In genomic region chr12:41545761-41546160, GRCh38 we compare ENCODE assay signal across 37 cellular contexts.
"Had no signal": no experiment of that assay in that cellular context is flagged by ENCODE, and none has a peak within 500 bp of the region (broad histone marks: within the 10 kb centered on the region; RNA-seq: fewer than 3 reads in every experiment).

No MANE protein-coding gene starts in this region.

- H3K9me3 Mint-ChIP-seq: activated B cell treated with CpG ODN at 0.5 μM for 24 hours; activated CD4-positive, alpha-beta memory T cell treated with anti-CD3 and anti-CD28 coated beads for 36 hours; activated CD4-positive, alpha-beta T cell treated with anti-CD3 and anti-CD28 coated beads, Interleukin-2, amount 10 ng/mL, durations not matched to agents 24 days and 14 days; activated CD8-positive, alpha-beta T cell treated with anti-CD3 and anti-CD28 coated beads for 36 hours; activated naive CD4-positive, alpha-beta T cell treated with anti-CD3 and anti-CD28 coated beads for 36 hours; activated naive CD4-positive, alpha-beta T cell treated with anti-CD3 and anti-CD28 coated beads, Interleukin-2, amount 50 U/mL, for 72 hours; activated naive CD8-positive, alpha-beta T cell treated with anti-CD3 and anti-CD28 coated beads for 36 hours; activated T-cell treated with anti-CD3 and anti-CD28 coated beads, Interleukin-2, amount 50 U/mL, for 4 hours; activated T-helper 1 cell treated with anti-CD3 and anti-CD28 coated beads, Interleukin-12 subunit alpha, Interleukin-12 subunit beta, Interleukin-2, Interleukin-4 antibody, amounts not matched to agents 30 ng/mL and 10 ng/mL and 1 ng/mL, durations not matched to agents 14 hours and 24 hours and 36 hours; activated T-helper 17 cell treated with anti-CD3 and anti-CD28 coated beads, Interleukin-2, amount 50 U/mL, for 72 hours; T-helper 1 cell treated with Interleukin-12 subunit alpha and Interleukin-12 subunit beta and Interleukin-4 antibody, amounts not matched to agents 30 μg/mL and 1 μg/mL, for 36 hours; T-helper 2 cell treated with Interferon-gamma antibody and Interleukin-4, amounts not matched to agents 5 μg/mL and 100 μg/mL, for 36 hours had no signal

- H3K27ac Mint-ChIP-seq: activated B cell treated with CpG ODN at 0.5 μM for 24 hours; activated CD4-positive, alpha-beta memory T cell treated with anti-CD3 and anti-CD28 coated beads for 36 hours; activated CD4-positive, alpha-beta T cell treated with anti-CD3 and anti-CD28 coated beads, Interleukin-2, amount 10 ng/mL, durations not matched to agents 24 days and 14 days; activated CD8-positive, alpha-beta T cell treated with anti-CD3 and anti-CD28 coated beads for 36 hours; activated naive CD4-positive, alpha-beta T cell treated with anti-CD3 and anti-CD28 coated beads for 36 hours; activated naive CD4-positive, alpha-beta T cell treated with anti-CD3 and anti-CD28 coated beads, Interleukin-2, amount 50 U/mL, for 72 hours; activated naive CD8-positive, alpha-beta T cell treated with anti-CD3 and anti-CD28 coated beads for 36 hours; activated T-cell treated with anti-CD3 and anti-CD28 coated beads, Interleukin-2, amount 50 U/mL, for 72 hours; activated T-helper 1 cell treated with anti-CD3 and anti-CD28 coated beads, Interleukin-12 subunit alpha, Interleukin-12 subunit beta, Interleukin-2, Interleukin-4 antibody, amounts not matched to agents 30 ng/mL and 10 ng/mL and 1 ng/mL, durations not matched to agents 14 hours and 24 hours and 36 hours; activated T-helper 17 cell treated with anti-CD3 and anti-CD28 coated beads, Interleukin-2, amount 50 U/mL, for 72 hours; T-helper 1 cell treated with Interleukin-12 subunit alpha and Interleukin-12 subunit beta and Interleukin-4 antibody, amounts not matched to agents 30 μg/mL and 1 μg/mL, for 36 hours; T-helper 2 cell treated with Interferon-gamma antibody and Interleukin-4, amounts not matched to agents 5 μg/mL and 100 μg/mL, for 36 hours had no signal

- H3K27me3 ChIP-seq: adrenal gland, body of pancreas, brain microvascular endothelial cell, breast epithelium had no signal

- H3K27ac ChIP-seq: adrenal gland, body of pancreas, brain microvascular endothelial cell, breast epithelium, VCaP had no signal

- H3K4me1 ChIP-seq: adrenal gland, body of pancreas, breast epithelium had no signal

- H3K9me3 ChIP-seq: adrenal gland, body of pancreas, breast epithelium had no signal

- H3K4me3 Mint-ChIP-seq: activated B cell treated with CpG ODN at 0.5 μM for 24 hours; activated CD4-positive, alpha-beta memory T cell treated with anti-CD3 and anti-CD28 coated beads for 36 hours; activated CD4-positive, alpha-beta T cell treated with anti-CD3 and anti-CD28 coated beads, Interleukin-2, amount 10 ng/mL, durations not matched to agents 24 days and 14 days; activated CD8-positive, alpha-beta T cell treated with anti-CD3 and anti-CD28 coated beads for 36 hours; activated naive CD4-positive, alpha-beta T cell treated with anti-CD3 and anti-CD28 coated beads for 36 hours; activated naive CD8-positive, alpha-beta T cell treated with anti-CD3 and anti-CD28 coated beads for 36 hours; activated T-cell treated with anti-CD3 and anti-CD28 coated beads, Interleukin-2, amount 50 U/mL, for 4 hours; activated T-cell treated with anti-CD3 and anti-CD28 coated beads, Interleukin-2, amount 50 U/mL, for 72 hours; activated T-helper 1 cell treated with anti-CD3 and anti-CD28 coated beads, Interleukin-12 subunit alpha, Interleukin-12 subunit beta, Interleukin-2, Interleukin-4 antibody, amounts not matched to agents 30 ng/mL and 10 ng/mL and 1 ng/mL, durations not matched to agents 14 hours and 24 hours and 36 hours; activated T-helper 17 cell treated with anti-CD3 and anti-CD28 coated beads, Interleukin-2, amount 50 U/mL, for 72 hours; T-helper 1 cell treated with Interleukin-12 subunit alpha and Interleukin-12 subunit beta and Interleukin-4 antibody, amounts not matched to agents 30 μg/mL and 1 μg/mL, for 36 hours; T-helper 2 cell treated with Interferon-gamma antibody and Interleukin-4, amounts not matched to agents 5 μg/mL and 100 μg/mL, for 36 hours had no signal

- ATAC-seq: activated CD8-positive, alpha-beta T cell treated with anti-CD3 and anti-CD28 coated beads for 36 hours; activated naive CD4-positive, alpha-beta T cell treated with anti-CD3 and anti-CD28 coated beads, Interleukin-2, amount 50 U/mL, for 72 hours; activated T-cell treated with anti-CD3 and anti-CD28 coated beads, Interleukin-2, amount 50 U/mL, for 4 hours; activated T-cell treated with anti-CD3 and anti-CD28 coated beads, Interleukin-2, amount 50 U/mL, for 72 hours; activated T-helper 17 cell treated with anti-CD3 and anti-CD28 coated beads, Interleukin-2, amount 50 U/mL, for 72 hours; body of pancreas had no signal

- FAIRE-seq: astrocyte, TTC549 had no signal

- DNase-seq: activated B cell treated with CpG ODN at 0.5 μM for 24 hours; activated CD4-positive, alpha-beta memory T cell treated with anti-CD3 and anti-CD28 coated beads for 36 hours; activated CD4-positive, alpha-beta T cell treated with anti-CD3 and anti-CD28 coated beads for 4 hours; activated CD4-positive, alpha-beta T cell treated with anti-CD3 and anti-CD28 coated beads, Interleukin-2, amount 10 ng/mL, durations not matched to agents 24 days and 14 days; activated CD4-positive, alpha-beta T cell treated with anti-CD3 and anti-CD28 coated beads, Interleukin-2, amount 50 U/mL, for 1 hour; activated CD4-positive, alpha-beta T cell treated with anti-CD3 and anti-CD28 coated beads, Interleukin-2, amount 50 U/mL, for 4 hours; activated CD4-positive, CD25-positive, alpha-beta regulatory T cell treated with anti-CD3 and anti-CD28 coated beads, Interleukin-2, amount 50 U/mL, for 72 hours; activated CD8-positive, alpha-beta memory T cell treated with anti-CD3 and anti-CD28 coated beads, Interleukin-2, amount 50 U/mL, for 4 hours; activated CD8-positive, alpha-beta T cell treated with anti-CD3 and anti-CD28 coated beads for 36 hours; activated effector memory CD4-positive, alpha-beta T cell treated with anti-CD3 and anti-CD28 coated beads, Interleukin-2, amount 50 U/mL, for 16 hours; activated gamma-delta T cell treated with Interleukin-2 at 50 U/mL for 16 hours; activated naive CD4-positive, alpha-beta T cell; activated naive CD4-positive, alpha-beta T cell treated with anti-CD3 and anti-CD28 coated beads for 36 hours; activated naive CD4-positive, alpha-beta T cell treated with anti-CD3 and anti-CD28 coated beads, Interleukin-2, amount 50 U/mL, for 16 hours; activated naive CD8-positive, alpha-beta T cell treated with anti-CD3 and anti-CD28 coated beads for 36 hours; activated T-cell treated with anti-CD3 and anti-CD28 coated beads for 4 hours; activated T-cell treated with anti-CD3 and anti-CD28 coated beads, Interleukin-2, amount 50 U/mL, for 1 hour; activated T-cell treated with anti-CD3 and anti-CD28 coated beads, Interleukin-2, amount 50 U/mL, for 4 hours; activated T-cell treated with anti-CD3 and anti-CD28 coated beads, Interleukin-2, amount 50 U/mL, for 72 hours; adrenal gland; amniotic stem cell; aorta; body of pancreas; brain microvascular endothelial cell; central memory CD4-positive, alpha-beta T cell; T-helper 1 cell; T-helper 2 cell; T-helper 9 cell had no signal

- H3K4me1 Mint-ChIP-seq: activated B cell treated with CpG ODN at 0.5 μM for 24 hours; activated CD4-positive, alpha-beta T cell treated with anti-CD3 and anti-CD28 coated beads, Interleukin-2, amount 10 ng/mL, durations not matched to agents 24 days and 14 days; activated naive CD8-positive, alpha-beta T cell treated with anti-CD3 and anti-CD28 coated beads for 36 hours; activated T-helper 17 cell treated with anti-CD3 and anti-CD28 coated beads, Interleukin-2, amount 50 U/mL, for 72 hours had no signal

- H3K36me3 Mint-ChIP-seq: activated CD4-positive, alpha-beta memory T cell treated with anti-CD3 and anti-CD28 coated beads for 36 hours; activated naive CD4-positive, alpha-beta T cell treated with anti-CD3 and anti-CD28 coated beads, Interleukin-2, amount 50 U/mL, for 72 hours; activated naive CD8-positive, alpha-beta T cell treated with anti-CD3 and anti-CD28 coated beads for 36 hours had no signal

- H3K4me3 ChIP-seq: adrenal gland, body of pancreas, breast epithelium had no signal

- H3K36me3 ChIP-seq: adrenal gland, brain microvascular endothelial cell, breast epithelium had no signal

- H3K27me3 Mint-ChIP-seq: activated B cell treated with CpG ODN at 0.5 μM for 24 hours; activated CD4-positive, alpha-beta memory T cell treated with anti-CD3 and anti-CD28 coated beads for 36 hours; activated CD4-positive, alpha-beta T cell treated with anti-CD3 and anti-CD28 coated beads, Interleukin-2, amount 10 ng/mL, durations not matched to agents 24 days and 14 days had no signal
